9 cellular contexts compared by ENCODE assay signal in the genomic region with DNA sequence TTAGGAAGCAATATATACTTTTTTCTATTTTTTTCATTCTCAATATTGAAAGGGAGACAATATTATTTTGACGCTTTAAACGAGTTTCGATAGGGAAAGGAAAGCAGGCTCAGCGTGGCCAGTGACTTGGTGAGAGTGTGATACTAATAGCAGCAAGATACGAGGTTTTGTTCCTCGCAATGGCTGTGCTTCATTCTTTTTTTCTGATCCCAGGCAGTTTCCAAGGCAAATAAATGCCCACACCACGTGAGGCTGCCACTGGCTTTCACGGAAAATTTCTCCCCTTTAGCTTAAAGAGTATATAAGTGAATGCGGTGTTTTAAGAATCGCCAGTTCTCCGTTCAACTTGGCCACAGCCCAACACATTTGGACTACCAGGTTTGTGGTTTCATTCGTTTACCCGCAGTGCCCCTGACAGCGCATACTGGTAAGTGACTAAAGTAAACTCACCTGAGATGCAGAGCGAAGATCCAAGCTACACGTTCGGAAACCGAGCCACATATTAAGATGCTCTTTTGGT.
DNase-seq lines count a peak whose midpoint lies in the region; ATAC-seq and TF ChIP-seq lines count a peak whose summit lies in the region.
"Had no signal": no experiment of that assay in that cellular context is flagged by ENCODE, and none has a peak within 500 bp of the region (broad histone marks: within the 10 kb centered on the region; RNA-seq: fewer than 3 reads in every experiment).

No MANE protein-coding gene starts in this region.

- H2AFZ ChIP-seq in SK-N-SH (ENCODE audit: low read depth) = peak overlapping the region; percentile 68; the same call in 1 of the 2 replicates

- no peaks in the 10 kb centered on the region for H4K20me1 ChIP-seq in SK-N-SH (ENCODE audit: insufficient read depth)

- H3K27me3 ChIP-seq in SK-N-SH (ENCODE audit: insufficient read depth) = peaks cover 37% of the 10 kb centered on the region

- H3K4me1 ChIP-seq in SK-N-SH (ENCODE audit: control insufficient read depth in 1 of 2, insufficient read depth in 2 of 2, low read depth in 1 of 2, low read length in 1 of 2) = no peaks in the 10 kb centered on the region; a peak in 2 of 4 replicates

- CTCF ChIA-PET in SK-N-SH (lab: Yijun Ruan, JAX) = interaction anchor here (1.0 kb wide), 2 partner anchors 8 to 83 kb away, joined by 3 to 4 read pairs; no protein-coding TSS in a partner anchor

- peaks cover 42% of the 10 kb centered on the region for H3F3A ChIP-seq in SK-N-SH (replicated peaks; ENCODE audit: insufficient read depth)

- DNase-seq in A172 (ENCODE audit: low spot score) = peak; percentile 19
- no peak for DNase-seq in SK-N-SH
- peak; percentile 18 for DNase-seq in fibroblast of villous mesenchyme (ENCODE audit: low read depth)
- no peak for DNase-seq in NCI-H1048 (lab: John Stamatoyannopoulos, UW)
- DNase-seq in activated effector memory CD4-positive, alpha-beta T cell treated with anti-CD3 and anti-CD28 coated beads, Interleukin-2, amount 50 U/mL, for 16 hours = no peak
- DNase-seq: activated T-cell treated with anti-CD3 and anti-CD28 coated beads for 4 hours had no signal

- H3K9ac ChIP-seq in SK-N-SH = no peak overlapping the region

- H3K79me2 ChIP-seq in SK-N-SH (ENCODE audit: insufficient read depth) = no peaks in the 10 kb centered on the region

- H3K4me2 ChIP-seq in SK-N-SH = peak overlapping the region; percentile 76

- no peak for TF ChIP-seq RAD21 in SK-N-SH (IDR thresholded peaks at IDR 0.05; ENCODE audit: low read length)

- H3K9me2 ChIP-seq in SK-N-SH = no peaks in the 10 kb centered on the region

- no peaks in the 10 kb centered on the region for H3K36me3 ChIP-seq in SK-N-SH (replicated peaks in 1 of 2; ENCODE audit: control insufficient read depth in 1 of 2, insufficient read depth in 2 of 2, low read length in 1 of 2)

- WGBS in SK-N-SH (ENCODE audit: low lambda C conversion rate) = 6% methylated on average over 18 of the region's 18 CpGs

- H3K4me3 ChIP-seq in GM12875 (ENCODE audit: low read depth, low read length) (peak overlapping the region; percentile 26), SK-N-SH (ENCODE audit: low read depth in 2 of 2, low read length in 1 of 2) (peak overlapping the region; percentile 42 to 60), fibroblast of villous mesenchyme (ENCODE audit: low read depth, low read length) (peak overlapping the region; percentile 30)

- no peaks in the 10 kb centered on the region for H3K9me3 ChIP-seq in SK-N-SH

- H3K27ac ChIP-seq in SK-N-SH (ENCODE audit: low read depth in 2 of 2, low read length in 1 of 2) = no peak overlapping the region

- no peak for TF ChIP-seq EP300 in SK-N-SH (IDR thresholded peaks at IDR 0.05; ENCODE audit: borderline replicate concordance in 1 of 2, low read depth in 1 of 2, low read length in 1 of 2)

- no peak for TF ChIP-seq CTCF in GM12875 (IDR thresholded peaks at IDR 0.05; ENCODE audit: borderline replicate concordance, insufficient read depth, low read depth, low read length)
- no peak for TF ChIP-seq CTCF in SK-N-SH (IDR thresholded peaks at IDR 0.05)
- no peak for TF ChIP-seq CTCF in fibroblast of villous mesenchyme (IDR thresholded peaks at IDR 0.05; ENCODE audit: insufficient read depth, low read depth, low read length)

- no peak for ATAC-seq in activated CD4-positive, CD25-positive, alpha-beta regulatory T cell treated with anti-CD3 and anti-CD28 coated beads, Interleukin-2, amount 50 U/mL, for 24 hours
- ATAC-seq in HG02759 (IDR thresholded peaks at IDR 0.05; ENCODE audit: unreplicated experiment) = no peak

- POLR2A ChIA-PET in SK-N-SH (lab: Yijun Ruan, JAX) = no interaction called here

TF ChIP-seq in SK-N-SH, 30 proteins besides CTCF, POLR2A, EP300 and RAD21:
- no peak for TF ChIP-seq FOSL2 (IDR thresholded peaks at IDR 0.05; ENCODE audit: borderline replicate concordance, low read depth)
- no peak for TF ChIP-seq CHD2 (IDR thresholded peaks at IDR 0.05; ENCODE audit: low read length, partially characterized antibody)
- TF ChIP-seq TEAD4 (IDR thresholded peaks at IDR 0.05; ENCODE audit: borderline replicate concordance, insufficient read depth) = no peak
- no peak for TF ChIP-seq ZBTB33 (IDR thresholded peaks at IDR 0.05; ENCODE audit: borderline replicate concordance, low read depth)
- TF ChIP-seq NFIC (IDR thresholded peaks at IDR 0.05; ENCODE audit: borderline replicate concordance) = no peak
- no peak for TF ChIP-seq POLR2AphosphoS5 (IDR thresholded peaks at IDR 0.05; ENCODE audit: low read depth, low read length)
- no peak for TF ChIP-seq YY1 (IDR thresholded peaks at IDR 0.05; ENCODE audit: low read depth)
- TF ChIP-seq, protein P1, sequence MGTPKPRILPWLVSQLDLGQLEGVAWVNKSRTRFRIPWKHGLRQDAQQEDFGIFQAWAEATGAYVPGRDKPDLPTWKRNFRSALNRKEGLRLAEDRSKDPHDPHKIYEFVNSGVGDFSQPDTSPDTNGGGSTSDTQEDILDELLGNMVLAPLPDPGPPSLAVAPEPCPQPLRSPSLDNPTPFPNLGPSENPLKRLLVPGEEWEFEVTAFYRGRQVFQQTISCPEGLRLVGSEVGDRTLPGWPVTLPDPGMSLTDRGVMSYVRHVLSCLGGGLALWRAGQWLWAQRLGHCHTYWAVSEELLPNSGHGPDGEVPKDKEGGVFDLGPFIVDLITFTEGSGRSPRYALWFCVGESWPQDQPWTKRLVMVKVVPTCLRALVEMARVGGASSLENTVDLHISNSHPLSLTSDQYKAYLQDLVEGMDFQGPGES (IDR thresholded peaks at IDR 0.05; ENCODE audit: low read depth, low read length) = no peak
- no peak for TF ChIP-seq TCF12 (IDR thresholded peaks at IDR 0.05)

Comparison
In these comparisons a context has a peak if more than half of its experiments do, and no peak if none do; other contexts are left out.
1. DNase-seq: peak in A172 (single experiment) and fibroblast of villous mesenchyme (single experiment); none in SK-N-SH (single experiment), NCI-H1048 (single experiment) and activated effector memory CD4-positive, alpha-beta T cell treated with anti-CD3 and anti-CD28 coated beads, Interleukin-2, amount 50 U/mL, for 16 hours (single experiment).
2. Peak in every context shown above with its lines, with median percentiles within 50 percentile points of each other: H3K4me3 ChIP-seq.